16 cellular contexts compared by ENCODE assay signal in the genomic region with DNA sequence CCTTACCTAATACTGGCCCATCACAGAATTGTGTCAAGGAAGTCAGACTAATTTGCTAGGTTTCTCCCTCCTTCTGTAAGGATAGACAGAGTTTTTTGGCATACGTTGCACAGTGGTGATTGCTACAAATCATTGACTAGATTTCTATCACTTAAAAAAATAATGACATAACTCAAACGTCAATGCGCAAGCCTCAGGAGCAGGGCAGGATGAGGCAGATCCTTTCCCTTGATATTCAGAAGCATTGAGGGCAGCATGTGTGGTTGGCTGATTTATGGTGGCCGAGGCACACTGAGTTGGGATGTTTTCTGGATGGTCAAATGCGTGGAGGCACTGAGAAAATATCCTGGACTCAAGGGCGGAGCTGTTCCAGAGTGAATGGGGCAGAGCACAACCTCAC. TPM values are rescaled to one million over a fixed set of nuclear protein-coding genes. Genes with fewer than 3 reads are reported as not detected.
DNase-seq lines count a peak whose midpoint lies in the region; ATAC-seq, FAIRE-seq and TF ChIP-seq lines count a peak whose summit lies in the region.
"Had no signal": no experiment of that assay in that cellular context is flagged by ENCODE, and none has a peak within 500 bp of the region (broad histone marks: within the 10 kb centered on the region; RNA-seq: fewer than 3 reads in every experiment).

No MANE protein-coding gene starts in this region.

- H2AK9ac ChIP-seq in IMR-90 (replicated peaks; ENCODE audit: low read depth, low read length, poor library complexity) = no peak overlapping the region

- H3K23ac ChIP-seq in IMR-90 (ENCODE audit: low read depth, low read length) = no peak overlapping the region
- H3K23ac ChIP-seq in mesenchymal stem cell (ENCODE audit: low read length in 2 of 2) = no peak overlapping the region

- dilution Hi-C loops in IMR-90 (cut with HindIII; ENCODE audit: low sequenced_read_pairs, unreplicated experiment) = no loop called here

- H2AFZ ChIP-seq in IMR-90 (replicated peaks; ENCODE audit: low read length, poor library complexity) = no peak overlapping the region
- no peak overlapping the region for H2AFZ ChIP-seq in mesenchymal stem cell (ENCODE audit: low read depth, low read length)

- peak overlapping the region; percentile 10; the same call in 1 of the 2 replicates for H2BK120ac ChIP-seq in IMR-90 (ENCODE audit: low read depth, low read length)
- no peak overlapping the region for H2BK120ac ChIP-seq in mesenchymal stem cell (ENCODE audit: low read depth, low read length)

- no peak for FAIRE-seq in GM19239 (lab: Jason Lieb, UNC)

- H2BK15ac ChIP-seq in IMR-90 (ENCODE audit: low read depth, low read length) (peak overlapping the region; percentile 25; the same call in 1 of the 3 replicates), mesenchymal stem cell (ENCODE audit: low read depth, poor library complexity, severe bottlenecking) (no peak overlapping the region)

- H3K4me3 Mint-ChIP-seq in Calu3 (ENCODE audit: low read depth, unreplicated experiment) (peak overlapping the region; percentile 10), type B pancreatic cell (no peak overlapping the region)
- H3K4me3 Mint-ChIP-seq: CD4-positive, alpha-beta T cell had no signal

- H3K27me3 Mint-ChIP-seq in Calu3 (ENCODE audit: unreplicated experiment) (no peaks in the 10 kb centered on the region), type B pancreatic cell (peaks cover 3% of the 10 kb centered on the region)

- H3K9me3 Mint-ChIP-seq in Calu3 (ENCODE audit: low read depth, unreplicated experiment) (no peaks in the 10 kb centered on the region), type B pancreatic cell (peaks cover 5% of the 10 kb centered on the region)
- H3K9me3 Mint-ChIP-seq: CD4-positive, alpha-beta T cell had no signal

- CTCF ChIA-PET in Calu3 (lab: Charles Lee) = interaction anchor here (1.1 to 1.4 kb wide), 3 partner anchors 9 to 166 kb away, joined by 4 to 7 read pairs (median 4); no protein-coding TSS in a partner anchor
- CTCF ChIA-PET in IMR-90 (lab: Yijun Ruan, JAX) = no interaction called here

- H3K9ac ChIP-seq in IMR-90 (ENCODE audit: low read depth, low read length) = no peak overlapping the region
- H3K9ac ChIP-seq in mesenchymal stem cell (ENCODE audit: low read length) = no peak overlapping the region
- H3K9ac ChIP-seq: KMS-11 had no signal

- H3K4ac ChIP-seq in IMR-90 (ENCODE audit: low read depth, low read length) = peak overlapping the region; percentile 31
- no peak overlapping the region for H3K4ac ChIP-seq in mesenchymal stem cell (ENCODE audit: low read depth in 1 of 2, low read length in 2 of 2)

- no peak for DNase-seq in Calu3
- no peak for DNase-seq in IMR-90
- DNase-seq in T47D (ENCODE audit: low read depth in 1 of 2, low spot score in 1 of 2) = peak; percentile 32 to 76
- DNase-seq in mesenchymal stem cell = no peak
- DNase-seq in type B pancreatic cell (ENCODE audit: extremely low spot score, unreplicated experiment) = no peak
- DNase-seq in GM19239 (ENCODE audit: insufficient read length, low spot score) = no peak
- DNase-seq: BE2C; CD4-positive, alpha-beta T cell; DMS79; MM.1S; NCI-H1092 treated with DMSO at 0.1 percent for 48 hours; NCI-H187; NCI-H226; NCI-H526 had no signal

- peaks cover 30% of the 10 kb centered on the region for H3K9me1 ChIP-seq in IMR-90 (ENCODE audit: insufficient read depth, low read length)

- H4K91ac ChIP-seq in IMR-90 (ENCODE audit: insufficient read depth, low read depth, low read length) (no peak overlapping the region), mesenchymal stem cell (ENCODE audit: low read length) (no peak overlapping the region)

- H3K27me3 ChIP-seq in IMR-90 (ENCODE audit: control insufficient read depth, insufficient read depth, low read length) (no peaks in the 10 kb centered on the region), mesenchymal stem cell (ENCODE audit: control insufficient read depth in 1 of 2, insufficient read depth in 1 of 2, low read length in 2 of 2) (no peaks in the 10 kb centered on the region)
- H3K27me3 ChIP-seq: BE2C had no signal

- H2BK20ac ChIP-seq in IMR-90 (ENCODE audit: low read depth, low read length) = peak overlapping the region; percentile 2; the same call in 1 of the 2 replicates

- no peak overlapping the region for H3K27ac ChIP-seq in IMR-90 (ENCODE audit: insufficient read depth, low read length)
- H3K27ac ChIP-seq in mesenchymal stem cell (ENCODE audit: low read length, poor library complexity, severe bottlenecking) = no peak overlapping the region
- H3K27ac ChIP-seq: KMS-11 had no signal

- H3K36me3 Mint-ChIP-seq in Calu3 (ENCODE audit: insufficient read depth, unreplicated experiment) = peaks cover 8% of the 10 kb centered on the region
- peaks cover 5% of the 10 kb centered on the region for H3K36me3 Mint-ChIP-seq in type B pancreatic cell

- H3K27ac Mint-ChIP-seq in Calu3 (ENCODE audit: unreplicated experiment) (peak overlapping the region; percentile 74), type B pancreatic cell (no peak overlapping the region)
- H3K27ac Mint-ChIP-seq: CD4-positive, alpha-beta T cell had no signal

- no peak for ATAC-seq in IMR-90 (ENCODE audit: low read depth)
- no peak for ATAC-seq in HG02623 (IDR thresholded peaks at IDR 0.05; ENCODE audit: unreplicated experiment)

- H3K56ac ChIP-seq in IMR-90 (ENCODE audit: extremely low read depth, insufficient read depth, low read length) = no peak overlapping the region

- H2BK5ac ChIP-seq in IMR-90 (ENCODE audit: low read depth, low read length, poor library complexity, severe bottlenecking) (peak overlapping the region; percentile 24), mesenchymal stem cell (ENCODE audit: low read depth, low read length, poor library complexity, severe bottlenecking) (no peak overlapping the region)

- H4K5ac ChIP-seq in IMR-90 (ENCODE audit: low read depth, low read length) = no peak overlapping the region

- BruUV-seq in Calu3 (replicated peaks; lab: Mats Ljungman, UMichigan) = no TSS peak
- BruUV-seq in IMR-90 (replicated peaks; lab: Mats Ljungman, UMichigan) = no TSS peak

- peaks cover 18% of the 10 kb centered on the region for H3K4me1 ChIP-seq in IMR-90 (ENCODE audit: control insufficient read depth, insufficient read depth, low read length)
- H3K4me1 ChIP-seq in mesenchymal stem cell (ENCODE audit: control insufficient read depth, insufficient read depth, low read depth, low read length) = peaks cover 22% of the 10 kb centered on the region
- H3K4me1 ChIP-seq: BE2C had no signal

- H3K4me1 Mint-ChIP-seq in Calu3 (ENCODE audit: low read depth, unreplicated experiment) (peaks cover 57% of the 10 kb centered on the region), type B pancreatic cell (ENCODE audit: unreplicated experiment) (peaks cover 20% of the 10 kb centered on the region)

- TF ChIP-seq POLR2A in IMR-90 (IDR thresholded peaks at IDR 0.05; ENCODE audit: low read depth, low read length) = no peak

- TF ChIP-seq CTCF in Calu3 (IDR thresholded peaks at IDR 0.05; ENCODE audit: unreplicated experiment) (no peak), IMR-90 (conservative IDR thresholded peaks at IDR 0.05; ENCODE audit: low read depth, low read length) (no peak), type B pancreatic cell (conservative IDR thresholded peaks at IDR 0.05) (no peak)

- H3K79me1 ChIP-seq in IMR-90 (ENCODE audit: low read depth in 1 of 2, low read length in 2 of 2) = peaks cover 32 to 74% of the 10 kb centered on the region in 2 experiments
- peaks cover 12% of the 10 kb centered on the region for H3K79me1 ChIP-seq in mesenchymal stem cell (replicated peaks; ENCODE audit: low read length, poor library complexity, severe bottlenecking)

- WGBS in IMR-90 (ENCODE audit: extremely low coverage in 2 of 2, insufficient read length in 1 of 2), 2 experiments = no CpG with 5 or more reads among the region's 6 CpGs
- 95% methylated on average over 5 of the region's 6 CpGs for WGBS in mesenchymal stem cell

- H3K36me3 ChIP-seq in IMR-90 (ENCODE audit: control insufficient read depth, insufficient read depth, low read length) (no peaks in the 10 kb centered on the region), mesenchymal stem cell (ENCODE audit: control insufficient read depth in 1 of 2, insufficient read depth in 2 of 2, low read depth in 1 of 2, low read length in 2 of 2) (no peaks in the 10 kb centered on the region)
- H3K36me3 ChIP-seq: BE2C had no signal

- H3K4me3 ChIP-seq in IMR-90 (ENCODE audit: insufficient read depth, low read depth, low read length) (no peak overlapping the region), mesenchymal stem cell (ENCODE audit: insufficient read depth in 1 of 2, low read depth in 1 of 2, low read length in 2 of 2) (no peak overlapping the region)

- no peak overlapping the region for H3K14ac ChIP-seq in IMR-90 (replicated peaks; ENCODE audit: low read depth, low read length)
- no peak overlapping the region for H3K14ac ChIP-seq in mesenchymal stem cell (ENCODE audit: low read length in 2 of 2)

- no peak overlapping the region for H3K4me2 ChIP-seq in IMR-90 (ENCODE audit: low read depth, low read length)
- H3K4me2 ChIP-seq in mesenchymal stem cell (ENCODE audit: low read length, poor library complexity, severe bottlenecking) = no peak overlapping the region
- H3K4me2 ChIP-seq: KMS-11 had no signal

- in situ Hi-C loops in IMR-90 (cut with MboI; ENCODE audit: low sequenced_read_pairs) = no loop called here
- in situ Hi-C loops in T47D (cut with HindIII; ENCODE audit: low pct_unique_long_range_greater_than_20kb, low sequenced_read_pairs) = no loop called here

- H2BK12ac ChIP-seq in mesenchymal stem cell (ENCODE audit: low read length in 2 of 2) = no peak overlapping the region

- POLR2A ChIA-PET in IMR-90 (lab: Charles Lee; ENCODE audit: unreplicated experiment) = no interaction called here

- H3K9me3 ChIP-seq in IMR-90 (ENCODE audit: control insufficient read depth, insufficient read depth, low read length) = no peaks in the 10 kb centered on the region
- no peaks in the 10 kb centered on the region for H3K9me3 ChIP-seq in mesenchymal stem cell (ENCODE audit: control insufficient read depth, low read length)
- H3K9me3 ChIP-seq: BE2C had no signal

- peaks cover 20% of the 10 kb centered on the region; the same call in 1 of the 2 replicates for H4K20me1 ChIP-seq in IMR-90 (ENCODE audit: insufficient read depth, low read length)

- peak overlapping the region; percentile 25 for H2AK5ac ChIP-seq in IMR-90 (ENCODE audit: low read depth, low read length)
- H2AK5ac ChIP-seq in mesenchymal stem cell (ENCODE audit: low read length, severe bottlenecking) = no peak overlapping the region

- TF ChIP-seq RAD21 in IMR-90 (IDR thresholded peaks at IDR 0.05; ENCODE audit: low read length) = no peak

- H3K18ac ChIP-seq in IMR-90 (ENCODE audit: low read depth, low read length) (no peak overlapping the region), mesenchymal stem cell (ENCODE audit: low read depth in 1 of 2, low read length in 2 of 2) (no peak overlapping the region)

- intact Hi-C loops in Calu3 (cut with micrococcal nuclease; ENCODE audit: unreplicated experiment) = loop anchor here (5.0 kb wide), 1 partner anchor 168 kb away; no protein-coding TSS in a partner anchor
- intact Hi-C loops in IMR-90 (cut with micrococcal nuclease) = no loop called here

- H4K8ac ChIP-seq in IMR-90 (ENCODE audit: low read depth in 2 of 2, low read length in 2 of 2) = peak overlapping the region in 1 of 2 experiments; percentile 11; a peak in 1 of 4 replicates
- peak overlapping the region; percentile 29 for H4K8ac ChIP-seq in mesenchymal stem cell (ENCODE audit: low read length)

RNA-seq across cellular contexts. Expression of a gene that starts 14.4 kb away (rescaled TPM):
- total RNA-seq in Calu3 (2022) (24.2 and 29.6 TPM in 2 replicates), IMR-90 (2012; rRNA removed) (25.5 and 31.1 TPM in 2 replicates), type B pancreatic cell (ENCODE audit: low replicate concordance) (23.1 and 43.3 TPM in 2 replicates)
- polyA plus RNA-seq in IMR-90 (2012; rRNA removed) = 30.5 and 31.1 TPM in 2 replicates
- 21.7 and 44.3 TPM in 2 replicates for polyA plus RNA-seq in IMR-90 (2012; cell fraction: cytosol; rRNA removed)
- 38.0 and 45.5 TPM in 2 replicates for polyA plus RNA-seq in IMR-90 (2012; cell fraction: nucleus; rRNA removed; ENCODE audit: low replicate concordance)
- polyA plus RNA-seq in mesenchymal stem cell (2013, experiment 1 of 2) = 5.7 TPM
- 5.6 TPM for polyA plus RNA-seq in mesenchymal stem cell (2013, experiment 2 of 2)
- total RNA-seq: CD4-positive, alpha-beta T cell had no signal

Comparison
In these comparisons a context has a peak if more than half of its experiments do, and no peak if none do; other contexts are left out.
1. DNase-seq: peak in T47D (2 of 2); none in Calu3 (single experiment), IMR-90 (single experiment), mesenchymal stem cell (single experiment), type B pancreatic cell (single experiment) and GM19239 (single experiment).